ENCODE assay signal across 1 cellular context in the genomic region with DNA sequence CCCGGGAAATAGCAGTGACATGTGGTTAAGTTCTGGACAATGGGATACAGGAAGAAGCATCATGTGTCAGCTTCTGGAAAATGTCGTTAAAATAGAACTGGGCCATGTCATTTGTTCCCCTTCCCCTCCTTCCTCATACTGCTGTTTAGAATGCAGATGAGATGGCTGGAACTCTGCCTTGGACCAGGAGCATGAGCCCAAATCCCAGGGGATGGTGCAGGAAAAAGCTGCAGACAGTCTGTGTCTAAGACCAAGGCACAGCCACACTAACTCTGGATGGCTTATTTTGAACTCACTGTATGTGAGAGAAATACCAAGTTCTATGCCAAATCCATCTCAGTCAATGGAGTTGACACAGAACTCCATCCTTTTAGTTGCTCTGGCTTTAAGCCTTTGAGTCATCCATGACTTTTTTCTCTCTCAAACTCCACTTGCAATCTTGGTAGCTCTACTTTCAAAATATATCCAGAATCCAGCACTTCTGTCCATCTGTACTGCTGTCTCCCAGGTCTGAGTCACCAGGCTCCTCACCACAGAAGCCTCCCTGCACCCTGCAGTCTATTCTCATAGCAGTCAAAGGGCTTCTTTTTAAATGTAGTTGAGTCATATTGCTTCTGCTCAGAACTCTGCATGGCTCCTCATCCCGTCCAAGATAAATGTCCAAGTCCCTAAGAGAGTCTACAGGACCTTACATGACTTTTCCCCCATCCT.
TF ChIP-seq lines count a peak whose summit lies in the region.

No MANE protein-coding gene starts in this region.

TF ChIP-seq in IMR-90, 13 proteins besides CTCF, POLR2A, EP300 and RAD21:
- TF ChIP-seq MXI1 (IDR thresholded peaks at IDR 0.05; ENCODE audit: borderline replicate concordance, low read depth, low read length) (no peak), USF2 (IDR thresholded peaks at IDR 0.05; ENCODE audit: low read depth, low read length) (no peak), SMC3 (IDR thresholded peaks at IDR 0.05; ENCODE audit: low read depth, low read length) (no peak), BHLHE40 (IDR thresholded peaks at IDR 0.05; ENCODE audit: low read depth, low read length) (no peak), RCOR1 (IDR thresholded peaks at IDR 0.05; ENCODE audit: insufficient replicate concordance, low read length) (no peak), CHD1 (IDR thresholded peaks at IDR 0.05; ENCODE audit: low read depth, low read length) (no peak)
